ENCODE assay signal across 19 cellular contexts in the genomic region with DNA sequence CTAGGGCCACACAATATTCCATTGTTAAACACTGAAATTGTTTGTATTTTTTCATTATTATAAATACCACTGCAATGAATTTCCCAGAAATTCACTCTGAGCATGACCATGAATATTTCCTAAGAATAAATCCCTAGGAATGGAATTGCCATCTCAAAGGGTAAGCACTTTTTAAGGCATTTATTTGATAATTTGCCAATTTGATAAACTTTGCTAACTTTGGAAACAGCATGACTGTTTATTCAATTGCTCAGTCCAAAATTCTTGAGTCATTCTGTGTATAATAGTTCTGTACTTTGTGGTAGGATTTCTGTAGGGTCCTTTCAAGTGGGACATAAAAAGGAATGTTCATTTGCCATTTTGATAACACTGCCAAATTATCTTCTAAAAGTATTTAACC. TPM values are rescaled to one million over a fixed set of nuclear protein-coding genes. Genes with fewer than 3 reads are reported as not detected.
DNase-seq lines count a peak whose midpoint lies in the region; ATAC-seq and TF ChIP-seq lines count a peak whose summit lies in the region.
"Had no signal": no experiment of that assay in that cellular context is flagged by ENCODE, and none has a peak within 500 bp of the region (broad histone marks: within the 10 kb centered on the region; RNA-seq: fewer than 3 reads in every experiment).

No MANE protein-coding gene starts in this region.

- CTCF ChIA-PET in CD8-positive, alpha-beta T cell (lab: Charles Lee): no interaction called here

- H3K36me3 ChIP-seq in adipocyte (ENCODE audit: control insufficient read depth, insufficient read depth, low read length, severe bottlenecking): no peaks in the 10 kb centered on the region
- H3K36me3 ChIP-seq in CD8-positive, alpha-beta T cell (ENCODE audit: insufficient read depth, low read length): no peaks in the 10 kb centered on the region
- H3K36me3 ChIP-seq: SJCRH30 had no signal

- peaks cover 5% of the 10 kb centered on the region for H3K27me3 Mint-ChIP-seq in CD8-positive, alpha-beta T cell (ENCODE audit: low read depth)

- DNase-seq in HCEC 1CT: peak; percentile 35
- peak; percentile 24 for DNase-seq in adipocyte (ENCODE audit: low read depth)
- DNase-seq in fibroblast of peridontal ligament (ENCODE audit: extremely low read depth): peak; percentile 45
- no peak for DNase-seq in NCI-H1048 (lab: John Stamatoyannopoulos, UW)
- DNase-seq in NCI-H2107 (lab: John Stamatoyannopoulos, UW): no peak
- no peak for DNase-seq in CD8-positive, alpha-beta T cell
- DNase-seq: CD8-positive, alpha-beta memory T cell; DND-41; GF-D8; GOT3; Karpas-422; NCI-H1105 treated with DMSO at 0.1 percent for 48 hours; NCI-H187; NCI-H69; NK-92 treated with Interleukin-12 subunit alpha and Interleukin-12 subunit beta, amount 100 ng/mL, for 24 hours; OCI-M1; SJCRH30 had no signal

- H3K27ac Mint-ChIP-seq in CD8-positive, alpha-beta T cell: no peak overlapping the region
- H3K27ac Mint-ChIP-seq: CD8-positive, alpha-beta memory T cell had no signal

- ATAC-seq in HG03045 (IDR thresholded peaks at IDR 0.05; ENCODE audit: unreplicated experiment): no peak
- ATAC-seq in CD8-positive, alpha-beta T cell: no peak

- H3K4me3 ChIP-seq in adipocyte (ENCODE audit: low read length): no peak overlapping the region
- H3K4me3 ChIP-seq in CD8-positive, alpha-beta T cell (ENCODE audit: low read depth, low read length): no peak overlapping the region
- H3K4me3 ChIP-seq: SJCRH30 had no signal

- peaks cover 4% of the 10 kb centered on the region for H3K9me3 ChIP-seq in adipocyte (ENCODE audit: control insufficient read depth, low read length)
- no peaks in the 10 kb centered on the region for H3K9me3 ChIP-seq in CD8-positive, alpha-beta T cell (ENCODE audit: low read length)

- no peak overlapping the region for H3K27ac ChIP-seq in CD8-positive, alpha-beta T cell (ENCODE audit: low read depth, low read length)
- H3K27ac ChIP-seq: RWPE1, SJCRH30 had no signal

- intact Hi-C loops in CD8-positive, alpha-beta T cell (cut with DNase I, micrococcal nuclease): no loop called here

- no peak overlapping the region for H3K4me3 Mint-ChIP-seq in CD8-positive, alpha-beta T cell
- H3K4me3 Mint-ChIP-seq: CD8-positive, alpha-beta memory T cell had no signal

- H3K4me1 Mint-ChIP-seq in CD8-positive, alpha-beta T cell (ENCODE audit: low read depth): no peaks in the 10 kb centered on the region
- H3K4me1 Mint-ChIP-seq: CD8-positive, alpha-beta memory T cell had no signal

- H3K9ac ChIP-seq in adipocyte (ENCODE audit: low read length): no peak overlapping the region

- POLR2A ChIA-PET in CD8-positive, alpha-beta T cell (lab: Charles Lee): no interaction called here

- no peaks in the 10 kb centered on the region for H3K9me3 Mint-ChIP-seq in CD8-positive, alpha-beta T cell
- H3K9me3 Mint-ChIP-seq: CD8-positive, alpha-beta memory T cell had no signal

- H3K4me1 ChIP-seq in adipocyte (ENCODE audit: control insufficient read depth, insufficient read depth, low read length): peaks cover 17% of the 10 kb centered on the region
- H3K4me1 ChIP-seq in CD8-positive, alpha-beta T cell (ENCODE audit: insufficient read depth, low read length): no peaks in the 10 kb centered on the region
- H3K4me1 ChIP-seq: SJCRH30 had no signal

- no peaks in the 10 kb centered on the region for H3K36me3 Mint-ChIP-seq in CD8-positive, alpha-beta T cell
- H3K36me3 Mint-ChIP-seq: CD8-positive, alpha-beta memory T cell had no signal

- no peak for TF ChIP-seq CTCF in CD8-positive, alpha-beta T cell (IDR thresholded peaks at IDR 0.05)

- no peaks in the 10 kb centered on the region for H3K27me3 ChIP-seq in adipocyte (replicated peaks; ENCODE audit: control insufficient read depth, insufficient read depth, low read length)
- H3K27me3 ChIP-seq in CD8-positive, alpha-beta T cell (ENCODE audit: insufficient read depth, low read length): no peaks in the 10 kb centered on the region
- H3K27me3 ChIP-seq: SJCRH30 had no signal

RNA-seq across cellular contexts. Expression of a gene that starts 44.2 kb away (rescaled TPM):
- 1 to 10 TPM; 1.7 to 1.8 TPM for total RNA-seq in CD8-positive, alpha-beta T cell

Comparison
In these comparisons a context has a peak if more than half of its experiments do, and no peak if none do; other contexts are left out.
1. DNase-seq: peak in HCEC 1CT (single experiment), adipocyte (single experiment) and fibroblast of peridontal ligament (single experiment); none in NCI-H1048 (single experiment), NCI-H2107 (single experiment) and CD8-positive, alpha-beta T cell (0 of 7).